In genomic region chr10:124197301-124198148, GRCh38 we compare ENCODE assay signal across 17 cellular contexts.
A peak's percentile ranks its signal among the peaks of the same experiment; 100 is the strongest.
DNase-seq lines count a peak whose midpoint lies in the region; ATAC-seq and TF ChIP-seq lines count a peak whose summit lies in the region.
"Had no signal": no experiment of that assay in that cellular context is flagged by ENCODE, and none has a peak within 500 bp of the region (broad histone marks: within the 10 kb centered on the region; RNA-seq: fewer than 3 reads in every experiment).

No MANE protein-coding gene starts in this region.

- H3K36me3 ChIP-seq in neuron (ENCODE audit: insufficient read depth, low read length): no peaks in the 10 kb centered on the region
- H3K36me3 ChIP-seq: Peyer's patch had no signal

- H3K36me3 Mint-ChIP-seq in osteocyte (ENCODE audit: unreplicated experiment): no peaks in the 10 kb centered on the region
- H3K36me3 Mint-ChIP-seq: T-cell had no signal

- H3K4me3 Mint-ChIP-seq in osteocyte (ENCODE audit: unreplicated experiment): no peak overlapping the region
- H3K4me3 Mint-ChIP-seq: activated T-cell treated with anti-CD3 and anti-CD28 coated beads, Interleukin-2, amount 50 U/mL, for 72 hours; CD4-positive, alpha-beta T cell; T-cell had no signal

- H3K9me3 ChIP-seq in neuron (ENCODE audit: low read length): no peaks in the 10 kb centered on the region
- H3K9me3 ChIP-seq: Peyer's patch had no signal

- peaks cover 7% of the 10 kb centered on the region for H3K27me3 Mint-ChIP-seq in osteocyte (ENCODE audit: unreplicated experiment)

- DNase-seq in anterior cingulate cortex (lab: John Stamatoyannopoulos, UW): peak in 50 of 58 donors; percentile 7 to 77 (median 46)
- DNase-seq in foreskin fibroblast: peak; percentile 6 to 46
- peak in 31 of 49 donors; percentile 4 to 66 (median 27) for DNase-seq in substantia nigra (lab: John Stamatoyannopoulos, UW)
- DNase-seq in NCI-H748 (lab: John Stamatoyannopoulos, UW; ENCODE audit: unreplicated experiment): no peak
- DNase-seq in osteocyte (ENCODE audit: extremely low spot score, unreplicated experiment): no peak
- DNase-seq: activated T-cell treated with anti-CD3 and anti-CD28 coated beads, Interleukin-2, amount 50 U/mL, for 72 hours; NCI-H1436; NCI-H524 treated with DMSO at 0.1 percent for 48 hours; Peyer's patch; stimulated activated naive CD4-positive, alpha-beta T cell treated with Interleukin-2 at 50 U/mL for 16 hours; T-cell had no signal

- peaks cover 10% of the 10 kb centered on the region for H3K4me1 ChIP-seq in neuron (ENCODE audit: insufficient read depth, low read length)
- H3K4me1 ChIP-seq: Peyer's patch had no signal

- H3K27ac Mint-ChIP-seq in osteocyte (ENCODE audit: unreplicated experiment): no peak overlapping the region
- H3K27ac Mint-ChIP-seq: activated T-cell treated with anti-CD3 and anti-CD28 coated beads, Interleukin-2, amount 50 U/mL, for 72 hours; CD4-positive, alpha-beta T cell; T-cell had no signal

- H2AFZ ChIP-seq in neuron (ENCODE audit: low read depth, low read length): peak overlapping the region; percentile 6

- TF ChIP-seq CTCF in foreskin fibroblast (IDR thresholded peaks at IDR 0.05; ENCODE audit: low read depth, low read length) (no peak), osteocyte (IDR thresholded peaks at IDR 0.05) (no peak)

- H3K4me3 ChIP-seq in foreskin fibroblast (ENCODE audit: low read depth in 1 of 2, low read length in 2 of 2): no peak overlapping the region
- H3K4me3 ChIP-seq in neuron (ENCODE audit: low read length): no peak overlapping the region
- H3K4me3 ChIP-seq: Peyer's patch had no signal

- no peak overlapping the region for H3K27ac ChIP-seq in substantia nigra (ENCODE audit: low read depth, low read length, poor library complexity, severe bottlenecking)
- H3K27ac ChIP-seq: epithelial cell of prostate, HL-60 had no signal

- no peaks in the 10 kb centered on the region for H3K27me3 ChIP-seq in neuron (ENCODE audit: insufficient read depth, low read length)
- H3K27me3 ChIP-seq: Peyer's patch had no signal

- ATAC-seq in HG02884 (IDR thresholded peaks at IDR 0.05; ENCODE audit: unreplicated experiment) (no peak), HG03442 (IDR thresholded peaks at IDR 0.05; ENCODE audit: unreplicated experiment) (no peak)
- ATAC-seq: activated T-cell treated with anti-CD3 and anti-CD28 coated beads, Interleukin-2, amount 50 U/mL, for 72 hours; T-cell had no signal

- peaks cover 10% of the 10 kb centered on the region for H3K4me1 Mint-ChIP-seq in osteocyte (ENCODE audit: unreplicated experiment)
- H3K4me1 Mint-ChIP-seq: T-cell had no signal

- H3K9me3 Mint-ChIP-seq in osteocyte (ENCODE audit: unreplicated experiment): no peaks in the 10 kb centered on the region
- H3K9me3 Mint-ChIP-seq: CD4-positive, alpha-beta T cell had no signal

Comparison
In these comparisons a context has a peak if more than half of its experiments do, and no peak if none do; other contexts are left out.
1. DNase-seq: peak in anterior cingulate cortex (50 of 58), foreskin fibroblast (2 of 2) and substantia nigra (31 of 49); none in NCI-H748 (single experiment) and osteocyte (single experiment).